Comparison of ENCODE assay signal across 1 cellular context in genomic region chr18:48609820-48610815, GRCh38.
TF ChIP-seq lines count a peak whose summit lies in the region.

No MANE protein-coding gene starts in this region.

TF ChIP-seq in HEK293, 187 proteins besides CTCF, POLR2A, EP300 and RAD21 (continued from another document):
- TF ChIP-seq ZNF148 (tag by site-specific recombination; IDR thresholded peaks at IDR 0.05; ENCODE audit: borderline replicate concordance) (no peak), HIC1 (tag by site-specific recombination; IDR thresholded peaks at IDR 0.05) (peak; percentile 84), GLIS1 (tag by site-specific recombination; IDR thresholded peaks at IDR 0.05) (peak; percentile 22; the same call in 1 of the 2 replicates), ZNF146 (tag by site-specific recombination; IDR thresholded peaks at IDR 0.05) (no peak), ZFHX2 (tag by site-specific recombination; conservative IDR thresholded peaks at IDR 0.05) (peak; percentile 94)
